ENCODE assay signal across 12 cellular contexts in genomic region chr13:99321709-99322108, GRCh38. TPM values are rescaled to one million over a fixed set of nuclear protein-coding genes. Genes with fewer than 3 reads are reported as not detected.
DNase-seq lines count a peak whose midpoint lies in the region; ATAC-seq and TF ChIP-seq lines count a peak whose summit lies in the region.
"Had no signal": no experiment of that assay in that cellular context is flagged by ENCODE, and none has a peak within 500 bp of the region (broad histone marks: within the 10 kb centered on the region; RNA-seq: fewer than 3 reads in every experiment).

No MANE protein-coding gene starts in this region.

- no peak overlapping the region for H3K9ac ChIP-seq in IMR-90 (ENCODE audit: low read depth, low read length)

- H3K4me3 Mint-ChIP-seq in CD4-positive, alpha-beta memory T cell = peak overlapping the region in 6 of 8 donors; percentile 29 to 82 (median 72)
- H3K4me3 Mint-ChIP-seq in natural killer cell treated with Interleukin-12 subunit alpha and Interleukin-12 subunit beta and Interleukin-15 and Interleukin-18, amount 100 ng/mL, for 72 hours = peak overlapping the region; percentile 67

- H2AK9ac ChIP-seq in IMR-90 (replicated peaks; ENCODE audit: low read depth, low read length, poor library complexity) = no peak overlapping the region

- peak overlapping the region; percentile 79 for H3K27ac ChIP-seq in CD4-positive, alpha-beta memory T cell (ENCODE audit: low read depth, low read length)
- no peak overlapping the region for H3K27ac ChIP-seq in IMR-90 (ENCODE audit: insufficient read depth, low read length)
- H3K27ac ChIP-seq in brain microvascular endothelial cell = peak overlapping the region; percentile 83

- no peak overlapping the region for H4K91ac ChIP-seq in IMR-90 (ENCODE audit: insufficient read depth, low read depth, low read length)

- H3K27me3 ChIP-seq in CD4-positive, alpha-beta memory T cell (ENCODE audit: insufficient read depth, low read length) = no peaks in the 10 kb centered on the region
- H3K27me3 ChIP-seq in IMR-90 (ENCODE audit: control insufficient read depth, insufficient read depth, low read length) (no peaks in the 10 kb centered on the region), brain microvascular endothelial cell (replicated peaks) (no peaks in the 10 kb centered on the region)

- no peak overlapping the region for H2AK5ac ChIP-seq in IMR-90 (ENCODE audit: low read depth, low read length)

- 0 out of 2 replicates have a peak overlapping the region, but pooled peaks have one; percentile 32 for H3K4ac ChIP-seq in IMR-90 (ENCODE audit: low read depth, low read length)

- peaks cover 3 to 23% of the 10 kb centered on the region in 2 experiments; a peak in 2 of 4 replicates for H3K79me1 ChIP-seq in IMR-90 (ENCODE audit: low read depth in 1 of 2, low read length in 2 of 2)

- no peak overlapping the region for H2BK120ac ChIP-seq in IMR-90 (ENCODE audit: low read depth, low read length)

- in situ Hi-C loops in IMR-90 (cut with MboI; ENCODE audit: low sequenced_read_pairs) = no loop called here
- in situ Hi-C loops in brain microvascular endothelial cell (cut with HindIII; ENCODE audit: low pct_ligation_motif_present, low sequenced_read_pairs) = no loop called here

- no peak overlapping the region for H3K18ac ChIP-seq in IMR-90 (ENCODE audit: low read depth, low read length)

- H3K36me3 ChIP-seq in CD4-positive, alpha-beta memory T cell (ENCODE audit: insufficient read depth, low read length) = peaks cover 3% of the 10 kb centered on the region
- H3K36me3 ChIP-seq in IMR-90 (ENCODE audit: control insufficient read depth, insufficient read depth, low read length) (peaks cover 4% of the 10 kb centered on the region), brain microvascular endothelial cell (replicated peaks) (no peaks in the 10 kb centered on the region)

- no peaks in the 10 kb centered on the region for H3K9me3 ChIP-seq in CD4-positive, alpha-beta memory T cell (ENCODE audit: control insufficient read depth in 1 of 2, low read length in 2 of 2)
- no peaks in the 10 kb centered on the region for H3K9me3 ChIP-seq in IMR-90 (ENCODE audit: control insufficient read depth, insufficient read depth, low read length)

- BruUV-seq in IMR-90 (replicated peaks; lab: Mats Ljungman, UMichigan) = no TSS peak

- no peak for DNase-seq in CD4-positive, alpha-beta memory T cell
- DNase-seq in IMR-90 = no peak
- no peak for DNase-seq in brain microvascular endothelial cell
- no peak for DNase-seq in natural killer cell treated with Interleukin-12 subunit alpha and Interleukin-12 subunit beta and Interleukin-15 and Interleukin-18, amount 100 ng/mL, for 72 hours (ENCODE audit: low spot score)
- no peak for DNase-seq in omental fat pad (ENCODE audit: low spot score)
- no peak for DNase-seq in GM19238 (ENCODE audit: insufficient read length, low spot score)
- no peak for DNase-seq in GOT3 (lab: John Stamatoyannopoulos, UW)
- DNase-seq: activated CD4-positive, alpha-beta T cell treated with anti-CD3 and anti-CD28 coated beads for 1 hour; NCI-H748 treated with DMSO at 0.1 percent for 48 hours; substantia nigra had no signal

- H3K4me1 Mint-ChIP-seq in CD4-positive, alpha-beta memory T cell = peaks cover 55 to 84% (median 69%) of the 10 kb centered on the region in 4 donors
- peaks cover 55 to 57% of the 10 kb centered on the region in 2 donors for H3K4me1 Mint-ChIP-seq in natural killer cell treated with Interleukin-12 subunit alpha and Interleukin-12 subunit beta and Interleukin-15 and Interleukin-18, amount 100 ng/mL, for 72 hours (ENCODE audit: low read depth in 2 of 2)

- no peak overlapping the region for H3K14ac ChIP-seq in IMR-90 (replicated peaks; ENCODE audit: low read depth, low read length)

- ATAC-seq in IMR-90 (ENCODE audit: low read depth) (no peak), GM21447 (IDR thresholded peaks at IDR 0.05; ENCODE audit: unreplicated experiment) (no peak), omental fat pad (ENCODE audit: low FRiP score) (no peak)
- ATAC-seq in natural killer cell treated with Interleukin-12 subunit alpha and Interleukin-12 subunit beta and Interleukin-15 and Interleukin-18, amount 100 ng/mL, for 72 hours = no peak

- H3K9me3 Mint-ChIP-seq in CD4-positive, alpha-beta memory T cell = no peaks in the 10 kb centered on the region
- H3K9me3 Mint-ChIP-seq in natural killer cell treated with Interleukin-12 subunit alpha and Interleukin-12 subunit beta and Interleukin-15 and Interleukin-18, amount 100 ng/mL, for 72 hours = no peaks in the 10 kb centered on the region

- H3K36me3 Mint-ChIP-seq in CD4-positive, alpha-beta memory T cell = peaks cover 27 to 28% of the 10 kb centered on the region in 2 donors
- peaks cover 22% of the 10 kb centered on the region for H3K36me3 Mint-ChIP-seq in natural killer cell treated with Interleukin-12 subunit alpha and Interleukin-12 subunit beta and Interleukin-15 and Interleukin-18, amount 100 ng/mL, for 72 hours

- H3K27ac Mint-ChIP-seq in CD4-positive, alpha-beta memory T cell = peak overlapping the region; percentile 91 to 99 (median 94)
- H3K27ac Mint-ChIP-seq in natural killer cell treated with Interleukin-12 subunit alpha and Interleukin-12 subunit beta and Interleukin-15 and Interleukin-18, amount 100 ng/mL, for 72 hours = peak overlapping the region; percentile 84 to 92

- no peak overlapping the region; the same call in 2 of the 3 replicates for H2BK15ac ChIP-seq in IMR-90 (ENCODE audit: low read depth, low read length)

- CTCF ChIA-PET in CD4-positive, alpha-beta memory T cell (lab: Charles Lee; ENCODE audit: partially characterized antibody) = interaction anchor here (0.8 to 2.3 kb wide), 13 partner anchors 12 to 179 kb away, joined by 3 to 10 read pairs (median 5); partner anchors contain the start of gene TM9SF2
- CTCF ChIA-PET in IMR-90 (lab: Yijun Ruan, JAX) = no interaction called here

- peaks cover 8% of the 10 kb centered on the region for H3K9me1 ChIP-seq in IMR-90 (ENCODE audit: insufficient read depth, low read length)

- peak overlapping the region; percentile 13 for H2BK5ac ChIP-seq in IMR-90 (ENCODE audit: low read depth, low read length, poor library complexity, severe bottlenecking)

- no peak for TF ChIP-seq RAD21 in IMR-90 (IDR thresholded peaks at IDR 0.05; ENCODE audit: low read length)

- no peak overlapping the region; the same call in 1 of the 2 replicates for H3K56ac ChIP-seq in IMR-90 (ENCODE audit: extremely low read depth, insufficient read depth, low read length)

- no peak for TF ChIP-seq CTCF in IMR-90 (conservative IDR thresholded peaks at IDR 0.05; ENCODE audit: low read depth, low read length)
- TF ChIP-seq CTCF in brain microvascular endothelial cell (IDR thresholded peaks at IDR 0.05; ENCODE audit: low read depth, low read length, missing control alignments) = no peak
- no peak for TF ChIP-seq CTCF in omental fat pad (IDR thresholded peaks at IDR 0.05)

- H2AFZ ChIP-seq in IMR-90 (replicated peaks; ENCODE audit: low read length, poor library complexity) = no peak overlapping the region

- intact Hi-C loops in CD4-positive, alpha-beta memory T cell (cut with micrococcal nuclease) = loop anchor here (1.0 to 2.0 kb wide), 5 partner anchors 7 to 39 kb away; no protein-coding TSS in a partner anchor
- intact Hi-C loops in IMR-90 (cut with micrococcal nuclease) = no loop called here

- no peak overlapping the region for H4K5ac ChIP-seq in IMR-90 (ENCODE audit: low read depth, low read length)

- dilution Hi-C loops in IMR-90 (cut with HindIII; ENCODE audit: low sequenced_read_pairs, unreplicated experiment) = no loop called here

- H3K4me2 ChIP-seq in IMR-90 (ENCODE audit: low read depth, low read length) = peak overlapping the region; percentile 36; the same call in 1 of the 2 replicates

- H2BK20ac ChIP-seq in IMR-90 (ENCODE audit: low read depth, low read length) = peak overlapping the region; percentile 70

- H4K8ac ChIP-seq in IMR-90 (ENCODE audit: low read depth in 2 of 2, low read length in 2 of 2) = no peak overlapping the region

- no peak for TF ChIP-seq POLR2A in IMR-90 (IDR thresholded peaks at IDR 0.05; ENCODE audit: low read depth, low read length)

- H3K4me3 ChIP-seq in CD4-positive, alpha-beta memory T cell (ENCODE audit: low read length in 2 of 2) = no peak overlapping the region
- H3K4me3 ChIP-seq in IMR-90 (ENCODE audit: insufficient read depth, low read depth, low read length) (no peak overlapping the region), brain microvascular endothelial cell (ENCODE audit: low read depth, low read length) (no peak overlapping the region)
- H3K4me3 ChIP-seq: SK-N-MC had no signal

- H4K20me1 ChIP-seq in IMR-90 (ENCODE audit: insufficient read depth, low read length) = peaks cover 3% of the 10 kb centered on the region; the same call in 1 of the 2 replicates

- no peaks in the 10 kb centered on the region for H3K27me3 Mint-ChIP-seq in CD4-positive, alpha-beta memory T cell
- H3K27me3 Mint-ChIP-seq in natural killer cell treated with Interleukin-12 subunit alpha and Interleukin-12 subunit beta and Interleukin-15 and Interleukin-18, amount 100 ng/mL, for 72 hours = no peaks in the 10 kb centered on the region

- POLR2A ChIA-PET in CD4-positive, alpha-beta memory T cell (lab: Charles Lee; ENCODE audit: partially characterized antibody) = interaction anchor here (0.8 to 15.7 kb wide), 18 partner anchors 10 to 120 kb away, joined by 3 to 417 read pairs (median 6); partner anchors contain the start of gene GPR183
- POLR2A ChIA-PET in IMR-90 (lab: Charles Lee; ENCODE audit: unreplicated experiment) = no interaction called here

- no peak overlapping the region for H3K23ac ChIP-seq in IMR-90 (ENCODE audit: low read depth, low read length)

- peaks cover 88% of the 10 kb centered on the region for H3K4me1 ChIP-seq in CD4-positive, alpha-beta memory T cell (ENCODE audit: insufficient read depth, low read length)
- H3K4me1 ChIP-seq in IMR-90 (ENCODE audit: control insufficient read depth, insufficient read depth, low read length) = peaks cover 12% of the 10 kb centered on the region

TF ChIP-seq in IMR-90, 13 proteins besides CTCF, POLR2A, EP300 and RAD21 (continues in another document):
- no peak for TF ChIP-seq CEBPB (IDR thresholded peaks at IDR 0.05; ENCODE audit: low read depth, low read length)
- TF ChIP-seq CHD1 (IDR thresholded peaks at IDR 0.05; ENCODE audit: low read depth, low read length) = no peak
- TF ChIP-seq MXI1 (IDR thresholded peaks at IDR 0.05; ENCODE audit: borderline replicate concordance, low read depth, low read length) = no peak
- TF ChIP-seq FOS (IDR thresholded peaks at IDR 0.05; ENCODE audit: low read depth, low read length) = no peak

RNA-seq across cellular contexts. Expression of gene GPR183, which starts 14.5 kb away (rescaled TPM):
- total RNA-seq in CD4-positive, alpha-beta memory T cell = 100 to 1,000 TPM; 203 to 204 TPM
- polyA plus RNA-seq in CD4-positive, alpha-beta memory T cell = 100 to 1,000 TPM; 563 to 954 TPM
- total RNA-seq in IMR-90 (2012; rRNA removed) = 0.18 and 0.28 TPM in 2 replicates
- 0.31 and 0.44 TPM in 2 replicates for polyA plus RNA-seq in IMR-90 (2012; rRNA removed)
- 0.03 and 0.04 TPM in 2 replicates for polyA plus RNA-seq in IMR-90 (2012; cell fraction: cytosol; rRNA removed)
- 0.04 and 0.10 TPM in 2 replicates for polyA plus RNA-seq in IMR-90 (2012; cell fraction: nucleus; rRNA removed; ENCODE audit: low replicate concordance)
- total RNA-seq in natural killer cell treated with Interleukin-12 subunit alpha and Interleukin-12 subunit beta and Interleukin-15 and Interleukin-18, amount 100 ng/mL, for 72 hours = 10 to 100 TPM in 1 of 2 donors, 1 to 10 TPM in 1; 5.4 to 10.2 TPM
- total RNA-seq in omental fat pad = 10 to 100 TPM; 17.2 to 73.5 (median 42.7) TPM
